In genomic region chr1:92933459-92933858, GRCh38 we compare ENCODE assay signal across 18 cellular contexts. TPM values are rescaled to one million over a fixed set of nuclear protein-coding genes. Genes with fewer than 3 reads are reported as not detected.
DNase-seq lines count a peak whose midpoint lies in the region; ATAC-seq, FAIRE-seq and TF ChIP-seq lines count a peak whose summit lies in the region.
"Had no signal": no experiment of that assay in that cellular context is flagged by ENCODE, and none has a peak within 500 bp of the region (broad histone marks: within the 10 kb centered on the region; RNA-seq: fewer than 3 reads in every experiment).

No MANE protein-coding gene starts in this region.

- peak; percentile 24 for ATAC-seq in Right ventricle myocardium superior (ENCODE audit: poor library complexity)
- no peak for ATAC-seq in central memory CD8-positive, alpha-beta T cell (replicated peaks; ENCODE audit: extremely low read depth, poor library complexity, severe bottlenecking)

- H4K20me1 ChIP-seq in keratinocyte (ENCODE audit: control insufficient read depth, extremely low read depth, insufficient read depth, low read length): no peaks in the 10 kb centered on the region

- peak; percentile 73 for FAIRE-seq in keratinocyte (lab: Jason Lieb, UNC)
- FAIRE-seq: A204.1 had no signal

- H3K4me1 ChIP-seq in right atrium auricular region (peaks cover 0 to 21% of the 10 kb centered on the region in 2 donors), keratinocyte (ENCODE audit: control insufficient read depth, extremely low read depth, insufficient read depth, low read length) (peaks cover 21% of the 10 kb centered on the region), uterus (no peaks in the 10 kb centered on the region)

- no peak overlapping the region for H3K4me3 Mint-ChIP-seq in central memory CD8-positive, alpha-beta T cell
- H3K4me3 Mint-ChIP-seq: activated naive CD4-positive, alpha-beta T cell treated with anti-CD3 and anti-CD28 coated beads, Interleukin-2, amount 10 ng/mL, durations not matched to agents 7 days and 5 days had no signal

- H3K27me3 Mint-ChIP-seq in central memory CD8-positive, alpha-beta T cell: no peaks in the 10 kb centered on the region
- H3K27me3 Mint-ChIP-seq: activated naive CD4-positive, alpha-beta T cell treated with anti-CD3 and anti-CD28 coated beads, Interleukin-2, amount 10 ng/mL, durations not matched to agents 7 days and 5 days had no signal

- H3K27me3 ChIP-seq in right atrium auricular region (no peaks in the 10 kb centered on the region), keratinocyte (ENCODE audit: control insufficient read depth, extremely low read depth, insufficient read depth, low read length) (no peaks in the 10 kb centered on the region), uterus (no peaks in the 10 kb centered on the region)
- H3K27me3 ChIP-seq: neutrophil had no signal

- H3K9me3 ChIP-seq in right atrium auricular region (no peaks in the 10 kb centered on the region), keratinocyte (ENCODE audit: control insufficient read depth, low read depth, low read length) (no peaks in the 10 kb centered on the region), uterus (no peaks in the 10 kb centered on the region)
- H3K9me3 ChIP-seq: neutrophil had no signal

- H3K36me3 ChIP-seq in right atrium auricular region: no peaks in the 10 kb centered on the region
- no peaks in the 10 kb centered on the region for H3K36me3 ChIP-seq in keratinocyte (ENCODE audit: control insufficient read depth in 2 of 2, extremely low read depth in 1 of 2, insufficient read depth in 2 of 2, low read length in 2 of 2)
- H3K36me3 ChIP-seq in uterus: no peaks in the 10 kb centered on the region
- H3K36me3 ChIP-seq: neutrophil, WERI-Rb-1 had no signal

- H3K4me2 ChIP-seq in keratinocyte (ENCODE audit: control insufficient read depth, extremely low read depth, insufficient read depth, low read depth, low read length): peak overlapping the region; percentile 55

- H3K27ac ChIP-seq in right atrium auricular region: peak overlapping the region in 1 of 2 donors; percentile 5
- no peak overlapping the region for H3K27ac ChIP-seq in keratinocyte (ENCODE audit: control insufficient read depth, insufficient read depth, low read length)
- H3K27ac ChIP-seq in uterus: peak overlapping the region; percentile 65 to 76
- H3K27ac ChIP-seq: neutrophil, WERI-Rb-1 had no signal

- no peak for DNase-seq in Right ventricle myocardium superior
- no peak for DNase-seq in right atrium auricular region (ENCODE audit: low spot score)
- DNase-seq in central memory CD8-positive, alpha-beta T cell (ENCODE audit: low spot score in 2 of 2): no peak
- no peak for DNase-seq in keratinocyte (ENCODE audit: low read depth, low spot score)
- DNase-seq in uterus: no peak
- DNase-seq in activated naive CD4-positive, alpha-beta T cell (lab: John Stamatoyannopoulos, UW): no peak
- DNase-seq in activated naive CD4-positive, alpha-beta T cell treated with anti-CD3 and anti-CD28 coated beads, Interleukin-2, amount 50 U/mL, for 16 hours: no peak
- DNase-seq in NCI-H446 treated with DMSO at 0.1 percent for 48 hours (lab: John Stamatoyannopoulos, UW): no peak
- DNase-seq: activated naive CD4-positive, alpha-beta T cell treated with anti-CD3 and anti-CD28 coated beads, Interleukin-2, amount 10 ng/mL, durations not matched to agents 7 days and 5 days; central memory CD4-positive, alpha-beta T cell; COR-L47; NCI-H774; SIG-M5; small intestine; WERI-Rb-1 had no signal

- intact Hi-C loops in Right ventricle myocardium superior (cut with DNase I) (no loop called here), uterus (cut with DNase I; ENCODE audit: low total_unique reads) (no loop called here)

- peaks cover 2% of the 10 kb centered on the region for H3K36me3 Mint-ChIP-seq in central memory CD8-positive, alpha-beta T cell (ENCODE audit: insufficient read depth)

- H3K27ac Mint-ChIP-seq in central memory CD8-positive, alpha-beta T cell (ENCODE audit: low read depth): peak overlapping the region; percentile 55
- H3K27ac Mint-ChIP-seq: activated naive CD4-positive, alpha-beta T cell treated with anti-CD3 and anti-CD28 coated beads, Interleukin-2, amount 10 ng/mL, durations not matched to agents 7 days and 5 days had no signal

- TF ChIP-seq CTCF in right atrium auricular region (IDR thresholded peaks at IDR 0.05): no peak
- no peak for TF ChIP-seq CTCF in keratinocyte (optimal IDR thresholded peaks at IDR 0.05 in 1 of 3, IDR thresholded peaks at IDR 0.05 in 1 of 3, conservative IDR thresholded peaks at IDR 0.05 in 1 of 3; ENCODE audit: extremely low read depth in 1 of 3, insufficient read depth in 2 of 3, low read length in 3 of 3)
- no peak for TF ChIP-seq CTCF in uterus (IDR thresholded peaks at IDR 0.05)

- no peaks in the 10 kb centered on the region for H3K9me1 ChIP-seq in keratinocyte (ENCODE audit: control insufficient read depth, extremely low read depth, insufficient read depth, low read length)

- dilution Hi-C loops in keratinocyte (cut with MboI; ENCODE audit: extremely low pct_ligation_motif_present, low sequenced_read_pairs): no loop called here

- H3K9ac ChIP-seq in keratinocyte (ENCODE audit: control insufficient read depth, extremely low read depth, insufficient read depth, low read length): no peak overlapping the region

- no peaks in the 10 kb centered on the region for H3K9me3 Mint-ChIP-seq in central memory CD8-positive, alpha-beta T cell
- H3K9me3 Mint-ChIP-seq: activated naive CD4-positive, alpha-beta T cell treated with anti-CD3 and anti-CD28 coated beads, Interleukin-2, amount 10 ng/mL, durations not matched to agents 7 days and 5 days had no signal

- H3K4me3 ChIP-seq in right atrium auricular region: no peak overlapping the region
- H3K4me3 ChIP-seq in keratinocyte (ENCODE audit: control insufficient read depth in 2 of 3, extremely low read depth in 1 of 3, insufficient read depth in 2 of 3, low read depth in 1 of 3, low read length in 3 of 3): peak overlapping the region in 1 of 3 experiments; percentile 27
- no peak overlapping the region for H3K4me3 ChIP-seq in uterus
- H3K4me3 ChIP-seq: lung had no signal

- H2AFZ ChIP-seq in keratinocyte (ENCODE audit: control insufficient read depth, low read length): no peak overlapping the region

- no peak for TF ChIP-seq POLR2A in uterus (IDR thresholded peaks at IDR 0.05)

- peaks cover 7% of the 10 kb centered on the region for H3K79me2 ChIP-seq in keratinocyte (ENCODE audit: control insufficient read depth, insufficient read depth, low read length)

- H3K4me1 Mint-ChIP-seq in central memory CD8-positive, alpha-beta T cell: peaks cover 46% of the 10 kb centered on the region

RNA-seq across cellular contexts. Expression of gene DIPK1A, which starts 27.8 kb away (rescaled TPM):
- total RNA-seq in Right ventricle myocardium superior (7.0 TPM), right atrium auricular region (1 to 10 TPM; 5.9 to 7.9 TPM), uterus (10 to 100 TPM; 15.5 to 28.4 (median 20.8) TPM)
- 18.6 to 22.0 TPM (median 19.4 TPM) in 3 replicates for polyA plus RNA-seq in keratinocyte
- polyA plus RNA-seq in keratinocyte (2011; ENCODE audit: low read depth): 41.2 TPM
- 10.5 and 22.7 TPM in 2 replicates for polyA plus RNA-seq in keratinocyte (2011; cell fraction: cytosol; rRNA removed)
- 24.4 and 30.6 TPM in 2 replicates for polyA plus RNA-seq in keratinocyte (2011; cell fraction: nucleus; rRNA removed)
- polyA plus RNA-seq in keratinocyte (2012; ENCODE audit: low replicate concordance): 16.5 and 17.1 TPM in 2 replicates
- polyA minus RNA-seq in keratinocyte: 2.9 to 15.2 TPM (median 9.5 TPM) in 3 replicates
- polyA minus RNA-seq in keratinocyte (2011; cell fraction: cytosol; rRNA and poly(A)+ RNA removed): 9.0 TPM
- 14.7 and 31.5 TPM in 2 replicates for polyA minus RNA-seq in keratinocyte (2011; cell fraction: nucleus; rRNA and poly(A)+ RNA removed)
